ENCODE assay signal across 2 cellular contexts in genomic region chr1:16518945-16519332, GRCh38. TPM values are rescaled to one million over a fixed set of nuclear protein-coding genes. Genes with fewer than 3 reads are reported as not detected.
"Had no signal": no experiment of that assay in that cellular context is flagged by ENCODE, and none has a peak within 500 bp of the region (broad histone marks: within the 10 kb centered on the region; RNA-seq: fewer than 3 reads in every experiment).

No MANE protein-coding gene starts in this region.

RNA-seq across cellular contexts. Expression of gene RNU1-1, which starts 4.9 kb away (rescaled TPM):
- total RNA-seq: LHCN-M2 had no signal
- polyA plus RNA-seq: SK-N-SH had no signal
